9 cellular contexts compared by ENCODE assay signal in genomic region chr2:234989183-234989701, GRCh38. TPM values are rescaled to one million over a fixed set of nuclear protein-coding genes. Genes with fewer than 3 reads are reported as not detected.
DNase-seq lines count a peak whose midpoint lies in the region; TF ChIP-seq lines count a peak whose summit lies in the region.
"Had no signal": no experiment of that assay in that cellular context is flagged by ENCODE, and none has a peak within 500 bp of the region (broad histone marks: within the 10 kb centered on the region; RNA-seq: fewer than 3 reads in every experiment).

No MANE protein-coding gene starts in this region.

- peak; percentile 54 for DNase-seq in ACHN
- peak; percentile 85 for DNase-seq in NCI-H69 (lab: John Stamatoyannopoulos, UW)
- no peak for DNase-seq in epithelial cell of proximal tubule (ENCODE audit: low read depth)
- DNase-seq in NK-92 (lab: John Stamatoyannopoulos, UW; ENCODE audit: unreplicated experiment) = no peak
- DNase-seq in NCI-H2107 (lab: John Stamatoyannopoulos, UW) = no peak
- DNase-seq in dedifferentiated amniotic fluid mesenchymal stem cell (ENCODE audit: extremely low spot score) = no peak
- DNase-seq in activated T-cell treated with anti-CD3 and anti-CD28 coated beads for 4 hours = no peak
- DNase-seq: activated naive CD4-positive, alpha-beta T cell treated with Interleukin-2 at 50 U/mL for 16 hours had no signal

- peaks cover 26% of the 10 kb centered on the region for H3K4me1 Mint-ChIP-seq in nephron

- peak overlapping the region in 2 of 3 experiments; percentile 37 to 51 for H3K27ac Mint-ChIP-seq in nephron

- peaks cover 10% of the 10 kb centered on the region for H3K36me3 Mint-ChIP-seq in nephron (ENCODE audit: low read depth)

- H3K4me3 ChIP-seq in epithelial cell of proximal tubule (ENCODE audit: low read depth, low read length) = peak overlapping the region; percentile 11

- in situ Hi-C loops in ACHN (cut with HindIII; ENCODE audit: low pct_ligation_motif_present, low pct_unique_long_range_greater_than_20kb, low sequenced_read_pairs) = no loop called here

- H3K9me3 Mint-ChIP-seq in nephron = no peaks in the 10 kb centered on the region

- no peak for TF ChIP-seq CTCF in epithelial cell of proximal tubule (conservative IDR thresholded peaks at IDR 0.05; ENCODE audit: low read depth, low read length)
- no peak for TF ChIP-seq CTCF in nephron (IDR thresholded peaks at IDR 0.05; ENCODE audit: unreplicated experiment in 3 of 3)

- no peak overlapping the region for H3K4me3 Mint-ChIP-seq in nephron

- H3K27me3 Mint-ChIP-seq in nephron (ENCODE audit: low read depth) = peaks cover 4% of the 10 kb centered on the region

RNA-seq across cellular contexts. Expression of gene SH3BP4, which starts 37.4 kb away (rescaled TPM):
- total RNA-seq in epithelial cell of proximal tubule = 64.0 and 67.6 TPM in 2 replicates

Comparison
In these comparisons a context has a peak if more than half of its experiments do, and no peak if none do; other contexts are left out.
1. DNase-seq: peak in ACHN (single experiment) and NCI-H69 (single experiment); none in epithelial cell of proximal tubule (single experiment), NK-92 (single experiment), NCI-H2107 (single experiment), dedifferentiated amniotic fluid mesenchymal stem cell (single experiment) and activated T-cell treated with anti-CD3 and anti-CD28 coated beads for 4 hours (single experiment).